8 cellular contexts compared by ENCODE assay signal in genomic region chr4:168569066-168569908, GRCh38.
DNase-seq lines count a peak whose midpoint lies in the region; ATAC-seq, FAIRE-seq and TF ChIP-seq lines count a peak whose summit lies in the region.

No MANE protein-coding gene starts in this region.

- DNase-seq in NCI-H345 (lab: John Stamatoyannopoulos, UW): peak; percentile 26
- DNase-seq in NCI-H345 treated with DMSO at 0.1 percent for 48 hours (lab: John Stamatoyannopoulos, UW; ENCODE audit: unreplicated experiment): no peak
- no peak for DNase-seq in PC-3
- DNase-seq in fibroblast of lung (ENCODE audit: low read depth in 2 of 2): peak in 1 of 2 donors; percentile 67
- peak; percentile 33 for DNase-seq in stimulated activated CD4-positive, alpha-beta T cell treated with anti-CD3 and anti-CD28 coated beads, Interleukin-1b, Interleukin-23, amount 100 ng/mL, for 48 hours
- DNase-seq in mesenteric fat pad (ENCODE audit: low spot score): no peak
- DNase-seq in HTR-8/SVneo (ENCODE audit: insufficient read length, low spot score): no peak

- H3K4me2 ChIP-seq in PC-3 (ENCODE audit: low read length) (peak overlapping the region; percentile 64), fibroblast of lung (ENCODE audit: extremely low read depth, insufficient read depth, low read length) (no peak overlapping the region)

- H2AFZ ChIP-seq in PC-3 (ENCODE audit: low read length): peak overlapping the region; percentile 82
- peak overlapping the region; percentile 43 for H2AFZ ChIP-seq in fibroblast of lung (ENCODE audit: low read length)

- ATAC-seq in PC-3 (peak; percentile 24; the same call in 1 of the 2 replicates), GM19467 (IDR thresholded peaks at IDR 0.05; ENCODE audit: unreplicated experiment) (no peak)

- TF ChIP-seq CTCF in PC-3 (conservative IDR thresholded peaks at IDR 0.05; ENCODE audit: low read depth, low read length): no peak
- TF ChIP-seq CTCF in fibroblast of lung (conservative IDR thresholded peaks at IDR 0.05 in 1 of 2, IDR thresholded peaks at IDR 0.05 in 1 of 2; ENCODE audit: low read depth in 1 of 2, low read length in 2 of 2): no peak

- CTCF ChIA-PET in PC-3 (lab: Charles Lee): no interaction called here

- no peaks in the 10 kb centered on the region for H3K9me3 ChIP-seq in PC-3 (ENCODE audit: low read length)
- no peaks in the 10 kb centered on the region for H3K9me3 ChIP-seq in fibroblast of lung (ENCODE audit: control insufficient read depth, insufficient read depth, low read depth, low read length)

- H3K27ac ChIP-seq in PC-3 (ENCODE audit: low read length) (peak overlapping the region; percentile 11; the same call in 1 of the 2 replicates), fibroblast of lung (ENCODE audit: insufficient read depth, low read length) (no peak overlapping the region)

- H3K4me1 ChIP-seq in PC-3 (ENCODE audit: insufficient read depth, low read length) (peaks cover 30% of the 10 kb centered on the region), fibroblast of lung (ENCODE audit: control insufficient read depth, extremely low read depth, insufficient read depth, low read length) (no peaks in the 10 kb centered on the region)

- H3K4me3 ChIP-seq in PC-3 (ENCODE audit: low read length) (peak overlapping the region; percentile 17), fibroblast of lung (replicated peaks in 1 of 4; ENCODE audit: control extremely low read depth in 1 of 4, insufficient read depth in 1 of 4, low read depth in 3 of 4, low read length in 4 of 4) (no peak overlapping the region)

- BruUV-seq in PC-3 (replicated peaks; lab: Mats Ljungman, UMichigan): no TSS peak

- H3K9ac ChIP-seq in PC-3 (ENCODE audit: low read length) (no peak overlapping the region), fibroblast of lung (ENCODE audit: insufficient read depth, low read length) (no peak overlapping the region)

- POLR2A ChIA-PET in PC-3 (lab: Charles Lee; ENCODE audit: unreplicated experiment): no interaction called here

- no peak for FAIRE-seq in HTR-8/SVneo (lab: Jason Lieb, UNC)

- no peaks in the 10 kb centered on the region for H4K20me1 ChIP-seq in PC-3 (ENCODE audit: low read length)
- H4K20me1 ChIP-seq in fibroblast of lung (ENCODE audit: control insufficient read depth, extremely low read depth, insufficient read depth, low read length): no peaks in the 10 kb centered on the region

- H3F3A ChIP-seq in PC-3 (ENCODE audit: low read length, unreplicated experiment): no peaks in the 10 kb centered on the region

- H3K27me3 ChIP-seq in PC-3 (ENCODE audit: low read length) (no peaks in the 10 kb centered on the region), fibroblast of lung (ENCODE audit: control insufficient read depth, insufficient read depth, low read length) (no peaks in the 10 kb centered on the region)

- intact Hi-C loops in PC-3 (cut with micrococcal nuclease): no loop called here

- no peaks in the 10 kb centered on the region for H3K36me3 ChIP-seq in PC-3 (ENCODE audit: low read depth, low read length)
- no peaks in the 10 kb centered on the region for H3K36me3 ChIP-seq in fibroblast of lung (ENCODE audit: control insufficient read depth, insufficient read depth, low read length)

- H3K9me2 ChIP-seq in PC-3 (replicated peaks; ENCODE audit: low read length): no peaks in the 10 kb centered on the region

- no peaks in the 10 kb centered on the region for H3K79me2 ChIP-seq in PC-3 (ENCODE audit: low read length)
- H3K79me2 ChIP-seq in fibroblast of lung (ENCODE audit: control insufficient read depth, insufficient read depth, low read length): no peaks in the 10 kb centered on the region

Comparison
In these comparisons a context has a peak if more than half of its experiments do, and no peak if none do; other contexts are left out.
1. DNase-seq: peak in NCI-H345 (single experiment) and stimulated activated CD4-positive, alpha-beta T cell treated with anti-CD3 and anti-CD28 coated beads, Interleukin-1b, Interleukin-23, amount 100 ng/mL, for 48 hours (single experiment); none in NCI-H345 treated with DMSO at 0.1 percent for 48 hours (single experiment), PC-3 (single experiment), mesenteric fat pad (single experiment) and HTR-8/SVneo (single experiment).